Comparison of ENCODE assay signal across 13 cellular contexts in genomic region chr11:76667271-76667818, GRCh38. TPM values are rescaled to one million over a fixed set of nuclear protein-coding genes. Genes with fewer than 3 reads are reported as not detected.
A peak's percentile ranks its signal among the peaks of the same experiment; 100 is the strongest.
DNase-seq lines count a peak whose midpoint lies in the region; ATAC-seq, FAIRE-seq and TF ChIP-seq lines count a peak whose summit lies in the region.
"Had no signal": no experiment of that assay in that cellular context is flagged by ENCODE, and none has a peak within 500 bp of the region (broad histone marks: within the 10 kb centered on the region; RNA-seq: fewer than 3 reads in every experiment).

No MANE protein-coding gene starts in this region.

- H2BK5ac ChIP-seq in H1 (ENCODE audit: low read depth, low read length), result no peak overlapping the region

- no peak overlapping the region for H3K56ac ChIP-seq in H1 (replicated peaks; ENCODE audit: insufficient read length, low read depth, low read length)

- H3K9me3 Mint-ChIP-seq in nephron, result no peaks in the 10 kb centered on the region
- H3K9me3 Mint-ChIP-seq: dendritic cell treated with granulocyte-macrophage colony-stimulating factor and Interleukin-4, amounts not matched to agents 40 ng/mL and 50 ng/mL, for 4 days; natural killer cell treated with Interleukin-12 subunit alpha and Interleukin-12 subunit beta and Interleukin-15 and Interleukin-18, amount 100 ng/mL, for 72 hours had no signal

- H3K18ac ChIP-seq in H1 (ENCODE audit: extremely low read depth, low read length), result peak overlapping the region; percentile 48; the same call in 1 of the 2 replicates

- TF ChIP-seq EP300 in H1 (IDR thresholded peaks at IDR 0.05; ENCODE audit: borderline replicate concordance in 1 of 2, low read depth in 2 of 2, low read length in 2 of 2), result no peak

- no peak for ATAC-seq in upper lobe of right lung
- no peak for ATAC-seq in GM21390 (IDR thresholded peaks at IDR 0.05; ENCODE audit: unreplicated experiment)
- ATAC-seq: natural killer cell treated with Interleukin-12 subunit alpha and Interleukin-12 subunit beta and Interleukin-15 and Interleukin-18, amount 100 ng/mL, for 72 hours had no signal

- H3K4me3 ChIP-seq in H1 (ENCODE audit: extremely low read depth in 1 of 4, insufficient read depth in 2 of 4, low read depth in 3 of 4, low read length in 4 of 4) (no peak overlapping the region), upper lobe of right lung (peak overlapping the region; percentile 44)

- no peak for TF ChIP-seq RAD21 in H1 (IDR thresholded peaks at IDR 0.05 in 1 of 2, conservative IDR thresholded peaks at IDR 0.05 in 1 of 2; ENCODE audit: low read depth in 2 of 2, low read length in 2 of 2)

- TF ChIP-seq CTCF in H1 (IDR thresholded peaks at IDR 0.05; ENCODE audit: control extremely low read depth in 1 of 3, insufficient read depth in 1 of 3, low read depth in 1 of 3, low read length in 3 of 3) (no peak), nephron (IDR thresholded peaks at IDR 0.05; ENCODE audit: unreplicated experiment in 3 of 3) (no peak), upper lobe of right lung (IDR thresholded peaks at IDR 0.05) (no peak)

- no peaks in the 10 kb centered on the region for H3K79me2 ChIP-seq in H1 (ENCODE audit: control insufficient read depth in 1 of 2, insufficient read depth in 2 of 2, low read length in 2 of 2)

- peaks cover 5% of the 10 kb centered on the region; the same call in 1 of the 2 replicates for H3K23me2 ChIP-seq in H1 (ENCODE audit: low read depth, low read length)

- CTCF ChIA-PET in H1 (lab: Charles Lee; ENCODE audit: partially characterized antibody), result interaction anchor here (1.0 to 3.3 kb wide), 4 partner anchors 13 to 68 kb away, joined by 3 to 18 read pairs (median 4); no protein-coding TSS in a partner anchor

- peak overlapping the region; percentile 31; the same call in 1 of the 2 replicates for H2BK15ac ChIP-seq in H1 (ENCODE audit: low read length)

- no peak overlapping the region for H4K5ac ChIP-seq in H1 (ENCODE audit: insufficient read length, low read depth, low read length)

- no peak overlapping the region for H3K14ac ChIP-seq in H1 (ENCODE audit: insufficient read length)

- POLR2A ChIA-PET in H1 (lab: Charles Lee; ENCODE audit: partially characterized antibody), result interaction anchor here (0.6 to 1.0 kb wide), 2 partner anchors 15 to 540 kb away, joined by 3 read pairs; no protein-coding TSS in a partner anchor

- H3K4me2 ChIP-seq in H1 (ENCODE audit: insufficient read depth in 1 of 2, low read depth in 2 of 2, low read length in 2 of 2), result no peak overlapping the region

- H3K27ac Mint-ChIP-seq in nephron, result peak overlapping the region in 2 of 3 experiments; percentile 41 to 52
- H3K27ac Mint-ChIP-seq: dendritic cell treated with granulocyte-macrophage colony-stimulating factor and Interleukin-4, amounts not matched to agents 40 ng/mL and 50 ng/mL, for 4 days; natural killer cell treated with Interleukin-12 subunit alpha and Interleukin-12 subunit beta and Interleukin-15 and Interleukin-18, amount 100 ng/mL, for 72 hours had no signal

- no peak overlapping the region for H3K23ac ChIP-seq in H1 (ENCODE audit: insufficient read length)

- no peak overlapping the region for H2BK120ac ChIP-seq in H1 (replicated peaks; ENCODE audit: low read depth, low read length)

- no peak overlapping the region for H2AK5ac ChIP-seq in H1 (ENCODE audit: low read depth, low read length)

- H3K27me3 ChIP-seq in H1 (replicated peaks in 1 of 4; ENCODE audit: control insufficient read depth in 3 of 4, extremely low read depth in 1 of 4, insufficient read depth in 3 of 4, low read length in 3 of 4) (peaks cover 0 to 26% (median 17%) of the 10 kb centered on the region in 4 experiments; a peak in 5 of 7 replicates), upper lobe of right lung (peaks cover 13% of the 10 kb centered on the region)

- H3K36me3 Mint-ChIP-seq in nephron (ENCODE audit: low read depth), result no peaks in the 10 kb centered on the region
- H3K36me3 Mint-ChIP-seq: natural killer cell treated with Interleukin-12 subunit alpha and Interleukin-12 subunit beta and Interleukin-15 and Interleukin-18, amount 100 ng/mL, for 72 hours had no signal

- no peak overlapping the region for H3K27ac ChIP-seq in H1 (ENCODE audit: low read depth, low read length)
- H3K27ac ChIP-seq in upper lobe of right lung, result no peak overlapping the region

- H3K27me3 Mint-ChIP-seq in nephron (ENCODE audit: low read depth), result peaks cover 35% of the 10 kb centered on the region

- no peaks in the 10 kb centered on the region for H3K9me3 ChIP-seq in H1 (ENCODE audit: insufficient read depth in 2 of 2, low read depth in 1 of 2, low read length in 1 of 2)
- H3K9me3 ChIP-seq in upper lobe of right lung, result no peaks in the 10 kb centered on the region

- H3K4me1 ChIP-seq in H1 (replicated peaks in 1 of 4; ENCODE audit: control insufficient read depth in 3 of 4, insufficient read depth in 4 of 4, low read length in 3 of 4), result peaks cover 0 to 12% (median 1%) of the 10 kb centered on the region in 4 experiments; a peak in 5 of 7 replicates
- H3K4me1 ChIP-seq in upper lobe of right lung, result peaks cover 39% of the 10 kb centered on the region

- intact Hi-C loops in upper lobe of right lung (cut with DNase I), result loop anchor here (10.0 kb wide), 1 partner anchor 53 kb away; no protein-coding TSS in a partner anchor

- H2BK12ac ChIP-seq in H1 (ENCODE audit: low read depth, low read length), result peak overlapping the region; percentile 76; the same call in 1 of the 2 replicates

- H2AFZ ChIP-seq in H1 (ENCODE audit: low read length), result no peak overlapping the region

- H3K36me3 ChIP-seq in H1 (ENCODE audit: control insufficient read depth in 2 of 4, insufficient read depth in 4 of 4, low read length in 3 of 4) (no peaks in the 10 kb centered on the region), upper lobe of right lung (no peaks in the 10 kb centered on the region)

- H2BK20ac ChIP-seq in H1 (ENCODE audit: low read length), result no peak overlapping the region

- H4K91ac ChIP-seq in H1 (replicated peaks; ENCODE audit: insufficient read length, low read length), result no peak overlapping the region

- no peaks in the 10 kb centered on the region for H3K79me1 ChIP-seq in H1 (ENCODE audit: low read depth, low read length)

- H3K4me1 Mint-ChIP-seq in nephron, result peaks cover 57% of the 10 kb centered on the region

- H3K9ac ChIP-seq in H1 (replicated peaks in 1 of 4; ENCODE audit: extremely low read depth in 1 of 4, low read depth in 3 of 4, low read length in 3 of 4), result no peak overlapping the region

- no peak for TF ChIP-seq POLR2A in H1 (IDR thresholded peaks at IDR 0.05; ENCODE audit: control extremely low read depth in 1 of 2, low read depth in 2 of 2, low read length in 2 of 2)

- H4K8ac ChIP-seq in H1 (ENCODE audit: extremely low read depth, insufficient read depth, low read length), result no peak overlapping the region

- peak overlapping the region in 2 of 3 experiments; percentile 34 to 37 for H3K4me3 Mint-ChIP-seq in nephron
- H3K4me3 Mint-ChIP-seq: dendritic cell treated with granulocyte-macrophage colony-stimulating factor and Interleukin-4, amounts not matched to agents 40 ng/mL and 50 ng/mL, for 4 days; natural killer cell treated with Interleukin-12 subunit alpha and Interleukin-12 subunit beta and Interleukin-15 and Interleukin-18, amount 100 ng/mL, for 72 hours had no signal

- WGBS in H1 (ENCODE audit: extremely low coverage in 1 of 2, insufficient coverage in 1 of 2, insufficient read length in 1 of 2, insufficient replicate concordance in 2 of 2, low coverage in 1 of 2, low lambda C conversion rate in 2 of 2, missing lambda C conversion rate in 1 of 2), 2 experiments, result 91% methylated on average over 15 of the region's 15 CpGs; no CpG with 5 or more reads in 1 of the 2 experiments

- no peaks in the 10 kb centered on the region for H4K20me1 ChIP-seq in H1 (replicated peaks in 1 of 2; ENCODE audit: control insufficient read depth in 1 of 2, insufficient read depth in 2 of 2, low read length in 2 of 2)

- no peak for FAIRE-seq in H1 (lab: Jason Lieb, UNC)
- FAIRE-seq: H54, RCC 7860 had no signal

- H3K4ac ChIP-seq in H1 (replicated peaks; ENCODE audit: insufficient read length, low read depth, low read length), result no peak overlapping the region

- peak; percentile 60 for DNase-seq in activated effector memory CD4-positive, alpha-beta T cell treated with anti-CD3 and anti-CD28 coated beads, Interleukin-2, amount 50 U/mL, for 16 hours
- no peak for DNase-seq in activated effector memory CD4-positive, alpha-beta T cell treated with Interleukin-2 at 50 U/mL for 16 hours
- DNase-seq in H1 (ENCODE audit: low read depth in 1 of 2, low spot score in 2 of 2), result no peak
- peak; percentile 27 for DNase-seq in upper lobe of right lung
- DNase-seq in GF-D8 (lab: John Stamatoyannopoulos, UW), result no peak
- DNase-seq in NCI-H1048 (lab: John Stamatoyannopoulos, UW), result no peak
- DNase-seq: NCI-H2107 had no signal

RNA-seq across cellular contexts. Expression of gene LRRC32, which starts 3.2 kb away (rescaled TPM):
- 0.44 and 0.99 TPM in 2 replicates for total RNA-seq in H1 (2021; fragmentation: NEBNext Ultra II Directional; extraction: Animal tissue kit (Norgen Biotek cat#: 25700))
- polyA plus RNA-seq in H1 (2011; rRNA removed), result 1.9 and 2.0 TPM in 2 replicates
- polyA plus RNA-seq in H1 (2011; cell fraction: cytosol; rRNA removed), result 1.0 TPM
- polyA plus RNA-seq in H1 (2011; cell fraction: nucleus; rRNA removed), result 0.88 TPM
- 1.0 to 3.3 TPM (median 1.7 TPM) in 4 replicates for polyA plus RNA-seq in H1 (2012, experiment 1 of 2)
- polyA plus RNA-seq in H1 (2012, experiment 2 of 2), result 1.0 TPM
- polyA plus RNA-seq in H1 (2013, experiment 1 of 2), result 1.1 TPM
- 1.2 TPM for polyA plus RNA-seq in H1 (2013, experiment 2 of 2)
- polyA minus RNA-seq in H1 (2011; rRNA and poly(A)+ RNA removed), result 0.95 and 1.2 TPM in 2 replicates
- 1.2 TPM for polyA minus RNA-seq in H1 (2011; cell fraction: cytosol; rRNA and poly(A)+ RNA removed)
- 0.50 TPM for polyA minus RNA-seq in H1 (2011; cell fraction: nucleus; rRNA and poly(A)+ RNA removed)
- total RNA-seq in upper lobe of right lung, result 111 TPM

Comparison
In these comparisons a context has a peak if more than half of its experiments do, and no peak if none do; other contexts are left out.
1. DNase-seq: peak in activated effector memory CD4-positive, alpha-beta T cell treated with anti-CD3 and anti-CD28 coated beads, Interleukin-2, amount 50 U/mL, for 16 hours (single experiment) and upper lobe of right lung (single experiment); none in activated effector memory CD4-positive, alpha-beta T cell treated with Interleukin-2 at 50 U/mL for 16 hours (single experiment), H1 (0 of 2), GF-D8 (single experiment) and NCI-H1048 (single experiment).
2. RNA of gene LRRC32, which starts 3.2 kb away (total RNA-seq): 111 TPM in upper lobe of right lung (single experiment); 0.44 to 0.99 TPM in H1; every median in the first group is over 10 times any median in the second.